Comparison of ENCODE assay signal across 18 cellular contexts in the genomic region with DNA sequence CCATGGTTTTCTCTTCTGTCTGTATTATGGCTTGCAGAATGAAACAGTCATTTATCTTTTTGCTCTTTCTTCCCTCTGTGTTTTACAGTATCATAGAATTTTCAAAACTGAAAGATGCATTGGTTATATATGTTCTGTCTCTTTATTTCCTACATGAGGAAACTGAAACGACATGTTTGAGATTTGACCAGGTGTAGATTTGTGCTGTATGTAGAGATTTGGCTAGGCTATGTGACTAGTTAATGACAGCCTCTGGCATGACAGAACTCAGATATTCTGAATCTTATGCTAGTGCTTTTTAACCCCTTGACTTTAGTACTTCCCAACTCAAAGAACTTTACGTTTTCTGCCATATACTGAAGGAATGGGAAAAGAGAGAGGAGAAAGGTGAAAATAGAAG.
DNase-seq lines count a peak whose midpoint lies in the region; ATAC-seq, FAIRE-seq and TF ChIP-seq lines count a peak whose summit lies in the region.
"Had no signal": no experiment of that assay in that cellular context is flagged by ENCODE, and none has a peak within 500 bp of the region (broad histone marks: within the 10 kb centered on the region; RNA-seq: fewer than 3 reads in every experiment).

No MANE protein-coding gene starts in this region.

- peak overlapping the region; percentile 73 for H3K27ac ChIP-seq in RWPE2 (ENCODE audit: poor library complexity, severe bottlenecking)
- no peak overlapping the region for H3K27ac ChIP-seq in PC-3 (ENCODE audit: low read length)
- H3K27ac ChIP-seq: C4-2B, KMS-11 had no signal

- no peak for TF ChIP-seq POLR2A in GM12891 (IDR thresholded peaks at IDR 0.05; ENCODE audit: low read depth, low read length)

- H3K4me1 ChIP-seq in RWPE2 (ENCODE audit: insufficient read depth, poor library complexity, severe bottlenecking): peaks cover 54% of the 10 kb centered on the region
- H3K4me1 ChIP-seq in PC-3 (ENCODE audit: insufficient read depth, low read length): no peaks in the 10 kb centered on the region
- H3K4me1 ChIP-seq: Caco-2 had no signal

- no peak for TF ChIP-seq CTCF in RWPE2 (IDR thresholded peaks at IDR 0.05; ENCODE audit: poor library complexity, severe bottlenecking)
- no peak for TF ChIP-seq CTCF in PC-3 (conservative IDR thresholded peaks at IDR 0.05; ENCODE audit: low read depth, low read length)

- H4K20me1 ChIP-seq in PC-3 (ENCODE audit: low read length): no peaks in the 10 kb centered on the region

- H3K9ac ChIP-seq in PC-3 (ENCODE audit: low read length): no peak overlapping the region
- H3K9ac ChIP-seq: KMS-11 had no signal

- intact Hi-C loops in PC-3 (cut with micrococcal nuclease): no loop called here

- no peaks in the 10 kb centered on the region for H3K79me2 ChIP-seq in PC-3 (ENCODE audit: low read length)

- H3F3A ChIP-seq in PC-3 (ENCODE audit: low read length, unreplicated experiment): no peaks in the 10 kb centered on the region

- peak; percentile 59 for ATAC-seq in HG03354 (IDR thresholded peaks at IDR 0.05; ENCODE audit: poor library complexity, severe bottlenecking, unreplicated experiment)
- ATAC-seq in RWPE2 (ENCODE audit: low read depth): no peak
- ATAC-seq in PC-3: no peak
- ATAC-seq: GM23338, HepG2 had no signal

- BruUV-seq in PC-3 (replicated peaks; lab: Mats Ljungman, UMichigan): no TSS peak

- POLR2A ChIA-PET in PC-3 (lab: Charles Lee; ENCODE audit: unreplicated experiment): no interaction called here

- CTCF ChIA-PET in PC-3 (lab: Charles Lee): no interaction called here

- H3K4me2 ChIP-seq in PC-3 (ENCODE audit: low read length): no peak overlapping the region
- H3K4me2 ChIP-seq: GM23338, KMS-11 had no signal

- H3K36me3 ChIP-seq in RWPE2 (ENCODE audit: low read depth) (peaks cover 5% of the 10 kb centered on the region; the same call in 1 of the 2 replicates), PC-3 (ENCODE audit: low read depth, low read length) (no peaks in the 10 kb centered on the region)

- FAIRE-seq in GM12891 (lab: Jason Lieb, UNC): peak; percentile 47
- FAIRE-seq: A204.1, D721Med, H54, HepG2 had no signal

- peaks cover 5% of the 10 kb centered on the region for H3K9me3 ChIP-seq in RWPE2 (ENCODE audit: severe bottlenecking)
- H3K9me3 ChIP-seq in PC-3 (ENCODE audit: low read length): no peaks in the 10 kb centered on the region
- H3K9me3 ChIP-seq: Caco-2 had no signal

- no peak for DNase-seq in GM12891 (ENCODE audit: insufficient read length, low spot score)
- no peak for DNase-seq in RWPE2 (ENCODE audit: low spot score)
- DNase-seq in PC-3: no peak
- no peak for DNase-seq in midbrain (lab: John Stamatoyannopoulos, UW)
- DNase-seq in KG1 (lab: John Stamatoyannopoulos, UW): no peak
- DNase-seq: AML-193; Caco-2; CD4-positive, alpha-beta T cell; HCEC 1CT; HFFc6 had no signal

- H3K9me2 ChIP-seq in PC-3 (replicated peaks; ENCODE audit: low read length): no peaks in the 10 kb centered on the region

- no peaks in the 10 kb centered on the region for H3K27me3 ChIP-seq in RWPE2 (ENCODE audit: insufficient read depth, poor library complexity, severe bottlenecking)
- H3K27me3 ChIP-seq in PC-3 (ENCODE audit: low read length): no peaks in the 10 kb centered on the region

- no peak overlapping the region for H3K4me3 ChIP-seq in RWPE2 (ENCODE audit: severe bottlenecking)
- no peak overlapping the region for H3K4me3 ChIP-seq in PC-3 (ENCODE audit: low read length)
- H3K4me3 ChIP-seq: GM23338 had no signal

- H2AFZ ChIP-seq in PC-3 (ENCODE audit: low read length): no peak overlapping the region
- H2AFZ ChIP-seq: GM23338 had no signal

TF ChIP-seq in GM12891, 5 proteins besides CTCF, POLR2A, EP300 and RAD21:
- TF ChIP-seq POU2F2 (IDR thresholded peaks at IDR 0.05; ENCODE audit: low read depth, low read length) (no peak), POLR2AphosphoS5 (IDR thresholded peaks at IDR 0.05; ENCODE audit: low read depth, low read length) (no peak), SPI1 (IDR thresholded peaks at IDR 0.05; ENCODE audit: low read depth, low read length) (no peak), PAX5 (IDR thresholded peaks at IDR 0.05; ENCODE audit: insufficient read depth, low read length, severe bottlenecking) (no peak), TAF1 (IDR thresholded peaks at IDR 0.05; ENCODE audit: low read depth, low read length) (no peak)
TF ChIP-seq in GM12891: peak in this region for 0.
